In the genomic region with DNA sequence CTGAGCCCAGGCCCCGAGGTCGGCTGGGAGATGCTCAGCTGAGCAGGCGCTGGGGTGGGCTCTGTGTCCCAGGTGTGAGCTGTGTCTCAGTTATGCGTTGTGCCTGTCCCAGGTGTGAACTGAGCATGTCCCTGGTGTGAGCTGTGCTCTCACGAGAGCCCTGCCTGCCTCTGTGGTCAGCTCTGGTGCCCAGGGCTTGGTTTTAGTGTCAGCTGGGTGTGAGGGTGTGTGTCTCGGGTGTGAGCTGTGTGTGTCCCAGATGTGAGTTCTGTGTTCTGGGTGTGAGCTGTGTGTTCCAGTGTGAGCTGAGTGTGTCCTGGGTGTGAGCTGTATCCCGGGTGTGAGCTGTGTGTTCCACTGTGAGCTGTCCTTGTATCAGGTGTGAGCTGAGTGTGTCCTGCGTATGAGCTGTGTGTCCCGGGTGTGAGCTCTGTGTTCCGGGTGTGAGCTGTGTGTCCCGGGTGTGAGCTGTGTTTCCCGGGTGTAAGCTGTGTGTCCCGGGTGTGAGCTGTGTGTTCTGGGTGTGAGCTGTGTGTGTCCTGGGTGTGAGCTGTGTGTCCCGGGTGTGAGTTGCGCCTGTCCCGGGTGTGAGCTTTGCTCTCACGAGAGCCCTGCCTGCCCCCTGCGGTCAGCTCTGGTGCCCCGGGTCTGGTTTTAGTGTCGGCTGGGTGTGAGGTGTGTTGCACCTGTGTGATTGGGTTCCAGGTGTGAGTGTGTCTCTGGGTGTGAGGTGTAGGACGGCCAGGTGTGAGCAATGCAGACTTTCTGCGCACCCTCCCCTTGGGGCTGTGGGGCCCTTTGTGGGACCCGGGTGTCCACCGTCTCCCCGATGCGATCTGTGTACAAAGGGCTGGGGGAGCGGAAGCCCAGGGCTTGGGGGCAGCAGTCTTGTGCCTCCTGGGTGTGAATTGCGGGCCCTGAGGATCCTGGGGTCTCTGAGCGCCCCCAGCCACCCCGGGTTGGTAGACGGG, we compare ENCODE assay signal across 10 cellular contexts. TPM values are rescaled to one million over a fixed set of nuclear protein-coding genes. Genes with fewer than 3 reads are reported as not detected.
DNase-seq lines count a peak whose midpoint lies in the region; ATAC-seq lines count a peak whose summit lies in the region.
"Had no signal": no experiment of that assay in that cellular context is flagged by ENCODE, and none has a peak within 500 bp of the region (broad histone marks: within the 10 kb centered on the region; RNA-seq: fewer than 3 reads in every experiment).

No MANE protein-coding gene starts in this region.

- H2BK12ac ChIP-seq in mesenchymal stem cell (ENCODE audit: low read length in 2 of 2), result no peak overlapping the region

- no peak overlapping the region for H3K23ac ChIP-seq in mesenchymal stem cell (ENCODE audit: low read length in 2 of 2)

- no peaks in the 10 kb centered on the region for H3K36me3 Mint-ChIP-seq in activated naive CD4-positive, alpha-beta T cell treated with anti-CD3 and anti-CD28 coated beads, Interleukin-2, amount 50 U/mL, for 72 hours

- H3K27me3 ChIP-seq in BLaER1 treated with 17β-estradiol and CSF1 and Interleukin-3, amounts not matched to agents 10 nM and 100 nM, result peaks cover 0 to 32% (median 0%) of the 10 kb centered on the region in 11 experiments; a peak in 4 of 22 replicates
- H3K27me3 ChIP-seq in mesenchymal stem cell (ENCODE audit: control insufficient read depth in 1 of 2, insufficient read depth in 1 of 2, low read length in 2 of 2), result peaks cover 60 to 68% of the 10 kb centered on the region in 2 experiments

- H3K4ac ChIP-seq in mesenchymal stem cell (ENCODE audit: low read depth in 1 of 2, low read length in 2 of 2), result no peak overlapping the region

- H3K27ac ChIP-seq in BLaER1 treated with 17β-estradiol and CSF1 and Interleukin-3, amounts not matched to agents 10 nM and 100 nM, result peak overlapping the region; percentile 66 to 99 (median 97); a peak in 21 of 22 replicates
- H3K27ac ChIP-seq in mesenchymal stem cell (ENCODE audit: low read length, poor library complexity, severe bottlenecking), result no peak overlapping the region
- H3K27ac ChIP-seq: psoas muscle had no signal

- peaks cover 66 to 93% (median 84%) of the 10 kb centered on the region in 10 experiments for H3K4me1 ChIP-seq in BLaER1 treated with 17β-estradiol and CSF1 and Interleukin-3, amounts not matched to agents 10 nM and 100 nM
- peaks cover 21% of the 10 kb centered on the region for H3K4me1 ChIP-seq in mesenchymal stem cell (ENCODE audit: control insufficient read depth, insufficient read depth, low read depth, low read length)

- H2AFZ ChIP-seq in mesenchymal stem cell (ENCODE audit: low read depth, low read length), result peak overlapping the region; percentile 3

- peaks cover 11 to 77% (median 35%) of the 10 kb centered on the region in 11 experiments; a peak in 19 of 22 replicates for H4K20me1 ChIP-seq in BLaER1 treated with 17β-estradiol and CSF1 and Interleukin-3, amounts not matched to agents 10 nM and 100 nM

- H2BK120ac ChIP-seq in mesenchymal stem cell (ENCODE audit: low read depth, low read length), result no peak overlapping the region

- peak overlapping the region; percentile 68 to 87 for H3K27ac Mint-ChIP-seq in activated naive CD4-positive, alpha-beta T cell treated with anti-CD3 and anti-CD28 coated beads, Interleukin-2, amount 50 U/mL, for 72 hours

- peak overlapping the region; percentile 83 to 94 (median 91); a peak in 21 of 22 replicates for H3K9ac ChIP-seq in BLaER1 treated with 17β-estradiol and CSF1 and Interleukin-3, amounts not matched to agents 10 nM and 100 nM
- H3K9ac ChIP-seq in mesenchymal stem cell (ENCODE audit: low read length), result no peak overlapping the region

- no peaks in the 10 kb centered on the region for H3K79me1 ChIP-seq in mesenchymal stem cell (replicated peaks; ENCODE audit: low read length, poor library complexity, severe bottlenecking)

- H2BK15ac ChIP-seq in mesenchymal stem cell (ENCODE audit: low read depth, poor library complexity, severe bottlenecking), result no peak overlapping the region

- H4K8ac ChIP-seq in mesenchymal stem cell (ENCODE audit: low read length), result no peak overlapping the region

- H3K9me3 Mint-ChIP-seq in activated naive CD4-positive, alpha-beta T cell treated with anti-CD3 and anti-CD28 coated beads, Interleukin-2, amount 50 U/mL, for 72 hours, result no peaks in the 10 kb centered on the region

- H3K14ac ChIP-seq in mesenchymal stem cell (ENCODE audit: low read length in 2 of 2), result peak overlapping the region in 1 of 2 experiments; percentile 49

- peak overlapping the region; percentile 65 to 87 (median 80) for H3K4me3 ChIP-seq in BLaER1 treated with 17β-estradiol and CSF1 and Interleukin-3, amounts not matched to agents 10 nM and 100 nM
- no peak overlapping the region for H3K4me3 ChIP-seq in mesenchymal stem cell (ENCODE audit: insufficient read depth in 1 of 2, low read depth in 1 of 2, low read length in 2 of 2)

- peak overlapping the region; percentile 95 to 100 (median 98) for H3K4me2 ChIP-seq in BLaER1 treated with 17β-estradiol and CSF1 and Interleukin-3, amounts not matched to agents 10 nM and 100 nM
- H3K4me2 ChIP-seq in mesenchymal stem cell (ENCODE audit: low read length, poor library complexity, severe bottlenecking), result no peak overlapping the region

- no peak overlapping the region for H4K91ac ChIP-seq in mesenchymal stem cell (ENCODE audit: low read length)

- H3K9me3 ChIP-seq in BLaER1 treated with 17β-estradiol and CSF1 and Interleukin-3, amounts not matched to agents 10 nM and 100 nM (replicated peaks in 1 of 11), result no peaks in the 10 kb centered on the region
- H3K9me3 ChIP-seq in mesenchymal stem cell (ENCODE audit: control insufficient read depth, low read length), result no peaks in the 10 kb centered on the region
- H3K9me3 ChIP-seq: psoas muscle had no signal

- no peak for DNase-seq in activated naive CD4-positive, alpha-beta T cell treated with anti-CD3 and anti-CD28 coated beads, Interleukin-2, amount 50 U/mL, for 72 hours (ENCODE audit: low spot score in 2 of 2)
- no peak for DNase-seq in mesenchymal stem cell
- no peak for DNase-seq in NAMALWA (ENCODE audit: low spot score)
- DNase-seq in NCI-H2081 treated with DMSO at 0.1 percent for 48 hours (lab: John Stamatoyannopoulos, UW), result no peak
- no peak for DNase-seq in NCI-H526 treated with DMSO at 0.1 percent for 48 hours (lab: John Stamatoyannopoulos, UW)
- DNase-seq in activated gamma-delta T cell treated with Interleukin-2 at 50 U/mL for 16 hours, result no peak
- DNase-seq: dorsolateral prefrontal cortex had no signal

- H3K36me3 ChIP-seq in BLaER1 treated with 17β-estradiol and CSF1 and Interleukin-3, amounts not matched to agents 10 nM and 100 nM, result peaks cover 0 to 36% (median 18%) of the 10 kb centered on the region in 11 experiments; a peak in 15 of 22 replicates
- H3K36me3 ChIP-seq in mesenchymal stem cell (ENCODE audit: control insufficient read depth in 1 of 2, insufficient read depth in 2 of 2, low read depth in 1 of 2, low read length in 2 of 2), result no peaks in the 10 kb centered on the region

- no peak overlapping the region for H2BK5ac ChIP-seq in mesenchymal stem cell (ENCODE audit: low read depth, low read length, poor library complexity, severe bottlenecking)

- 92% methylated on average over 28 of the region's 31 CpGs for WGBS in mesenchymal stem cell

- H3K18ac ChIP-seq in mesenchymal stem cell (ENCODE audit: low read depth in 1 of 2, low read length in 2 of 2), result no peak overlapping the region

- peak; percentile 24 for ATAC-seq in GM18511 (IDR thresholded peaks at IDR 0.05; ENCODE audit: unreplicated experiment)
- ATAC-seq in activated naive CD4-positive, alpha-beta T cell treated with anti-CD3 and anti-CD28 coated beads, Interleukin-2, amount 50 U/mL, for 72 hours, result peak; percentile 8 to 9

- no peak overlapping the region for H2AK5ac ChIP-seq in mesenchymal stem cell (ENCODE audit: low read length, severe bottlenecking)

RNA-seq across cellular contexts. Expression of a gene that starts 7.1 kb away (rescaled TPM):
- total RNA-seq in activated naive CD4-positive, alpha-beta T cell treated with anti-CD3 and anti-CD28 coated beads, Interleukin-2, amount 50 U/mL, for 72 hours, result not detected
- polyA plus RNA-seq in mesenchymal stem cell (2013, experiment 1 of 2), result 0.75 TPM
- 0.88 TPM for polyA plus RNA-seq in mesenchymal stem cell (2013, experiment 2 of 2)

RNA-seq across cellular contexts. Expression of a gene that starts 18.9 kb away (rescaled TPM):
- under 1 TPM in 1 of 2 donors, not detected in 1; 0.25 TPM for total RNA-seq in activated naive CD4-positive, alpha-beta T cell treated with anti-CD3 and anti-CD28 coated beads, Interleukin-2, amount 50 U/mL, for 72 hours
- not detected for polyA plus RNA-seq in mesenchymal stem cell (2013, experiment 1 of 2)
- not detected for polyA plus RNA-seq in mesenchymal stem cell (2013, experiment 2 of 2)
- total RNA-seq: psoas muscle had no signal

RNA-seq across cellular contexts. Expression of a gene that starts 32.8 kb away (rescaled TPM):
- under 1 TPM; 0.39 to 0.56 TPM for total RNA-seq in activated naive CD4-positive, alpha-beta T cell treated with anti-CD3 and anti-CD28 coated beads, Interleukin-2, amount 50 U/mL, for 72 hours
- polyA plus RNA-seq in mesenchymal stem cell (2013, experiment 1 of 2), result 0.17 TPM
- polyA plus RNA-seq in mesenchymal stem cell (2013, experiment 2 of 2), result 0.10 TPM

RNA-seq across cellular contexts. Expression of a gene that starts 39.4 kb away (rescaled TPM):
- 100 to 1,000 TPM; 115 to 140 TPM for total RNA-seq in activated naive CD4-positive, alpha-beta T cell treated with anti-CD3 and anti-CD28 coated beads, Interleukin-2, amount 50 U/mL, for 72 hours
- 149 TPM for polyA plus RNA-seq in mesenchymal stem cell (2013, experiment 1 of 2)
- polyA plus RNA-seq in mesenchymal stem cell (2013, experiment 2 of 2), result 138 TPM

RNA-seq across cellular contexts. Expression of a gene that starts 39.5 kb away (rescaled TPM):
- total RNA-seq in activated naive CD4-positive, alpha-beta T cell treated with anti-CD3 and anti-CD28 coated beads, Interleukin-2, amount 50 U/mL, for 72 hours, result 10 to 100 TPM; 38.5 to 61.6 TPM
- 25.7 TPM for polyA plus RNA-seq in mesenchymal stem cell (2013, experiment 1 of 2)
- 24.4 TPM for polyA plus RNA-seq in mesenchymal stem cell (2013, experiment 2 of 2)

Comparison
In these comparisons a context has a peak if more than half of its experiments do, and no peak if none do; other contexts are left out.
1. H3K4me3 ChIP-seq: peak in BLaER1 treated with 17β-estradiol and CSF1 and Interleukin-3, amounts not matched to agents 10 nM and 100 nM (10 of 10); none in mesenchymal stem cell (0 of 2).